In the genomic region with DNA sequence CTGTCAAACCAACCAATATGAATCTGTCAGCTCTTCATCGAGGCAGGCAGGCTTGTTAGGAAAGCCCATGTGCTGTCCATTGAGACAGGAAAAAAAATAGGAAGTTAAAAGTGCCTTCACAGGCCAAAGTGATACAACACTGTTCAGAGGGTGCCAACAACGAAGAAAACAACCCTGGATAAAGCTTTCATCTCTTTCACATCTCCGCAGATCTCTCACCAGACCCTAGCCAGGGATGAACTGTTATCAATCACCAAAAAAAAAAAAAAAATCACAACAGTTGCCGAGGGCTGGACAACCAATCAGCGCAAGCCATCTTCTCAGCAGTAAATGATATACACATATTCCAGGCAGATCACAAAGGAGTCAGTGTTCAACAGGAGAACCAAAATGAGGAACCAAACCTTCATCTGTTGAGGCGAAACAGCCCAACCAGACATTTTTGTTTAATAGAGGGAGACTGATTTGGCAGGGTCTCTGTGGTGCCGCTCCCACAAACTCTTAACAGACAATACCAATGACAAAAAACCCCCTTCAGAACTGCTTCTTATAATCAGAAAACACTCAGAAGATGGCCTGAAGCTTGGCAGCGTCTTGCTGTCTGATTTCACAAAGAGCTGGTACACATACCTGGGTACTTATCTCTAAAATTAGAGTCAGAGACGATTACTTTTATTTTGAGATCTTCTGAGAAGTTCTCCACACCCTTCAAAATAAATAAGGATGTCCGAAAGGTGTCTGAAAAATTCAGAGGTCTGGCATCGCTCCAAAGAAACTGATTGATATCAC, we compare ENCODE assay signal across 8 cellular contexts. TPM values are rescaled to one million over a fixed set of nuclear protein-coding genes. Genes with fewer than 3 reads are reported as not detected.
DNase-seq lines count a peak whose midpoint lies in the region; ATAC-seq and TF ChIP-seq lines count a peak whose summit lies in the region.

No MANE protein-coding gene starts in this region.

- H3K36me3 Mint-ChIP-seq in Caco-2 (ENCODE audit: insufficient read depth, unreplicated experiment): peaks cover 8% of the 10 kb centered on the region
- H3K36me3 Mint-ChIP-seq in naive thymus-derived CD4-positive, alpha-beta T cell: peaks cover 0 to 39% (median 6%) of the 10 kb centered on the region in 5 donors

- H3K4me3 ChIP-seq in Caco-2 (ENCODE audit: low read depth, low read length) (no peak overlapping the region), LNCaP clone FGC (ENCODE audit: low read depth, low read length) (peak overlapping the region; percentile 79), body of pancreas (no peak overlapping the region), tibial artery (peak overlapping the region in 1 of 2 donors; percentile 84)
- H3K4me3 ChIP-seq in naive thymus-derived CD4-positive, alpha-beta T cell (ENCODE audit: low read length): peak overlapping the region; percentile 67

- H3K27me3 ChIP-seq in Caco-2 (replicated peaks; ENCODE audit: control insufficient read depth, insufficient read depth, low read length): no peaks in the 10 kb centered on the region
- no peaks in the 10 kb centered on the region for H3K27me3 ChIP-seq in body of pancreas
- no peaks in the 10 kb centered on the region for H3K27me3 ChIP-seq in naive thymus-derived CD4-positive, alpha-beta T cell (ENCODE audit: control insufficient read depth in 2 of 2, insufficient read depth in 2 of 2, low read length in 2 of 2)
- no peaks in the 10 kb centered on the region for H3K27me3 ChIP-seq in tibial artery

- intact Hi-C loops in Caco-2 (cut with micrococcal nuclease; ENCODE audit: unreplicated experiment): no loop called here
- intact Hi-C loops in body of pancreas (cut with DNase I): no loop called here
- intact Hi-C loops in naive thymus-derived CD4-positive, alpha-beta T cell (cut with micrococcal nuclease): loop anchor here (5.0 to 10.0 kb wide), 7 partner anchors 53 to 1100 kb away; a partner anchor contains a TSS
- intact Hi-C loops in tibial artery (cut with DNase I; ENCODE audit: low total_unique reads): no loop called here

- H3K9me3 ChIP-seq in Caco-2 (no peaks in the 10 kb centered on the region), body of pancreas (no peaks in the 10 kb centered on the region), tibial artery (no peaks in the 10 kb centered on the region)
- H3K9me3 ChIP-seq in naive thymus-derived CD4-positive, alpha-beta T cell (ENCODE audit: control insufficient read depth in 2 of 3, low read length in 3 of 3): no peaks in the 10 kb centered on the region

- no peaks in the 10 kb centered on the region for H3K27me3 Mint-ChIP-seq in Caco-2 (ENCODE audit: insufficient read depth, unreplicated experiment)
- peaks cover 0 to 4% (median 0%) of the 10 kb centered on the region in 5 donors for H3K27me3 Mint-ChIP-seq in naive thymus-derived CD4-positive, alpha-beta T cell

- H3K27ac ChIP-seq in body of pancreas (peak overlapping the region; percentile 33 to 97 (median 96)), tibial artery (no peak overlapping the region)
- H3K27ac ChIP-seq in naive thymus-derived CD4-positive, alpha-beta T cell (ENCODE audit: low read depth, low read length): peak overlapping the region; percentile 93

- POLR2A ChIA-PET in Caco-2 (lab: Charles Lee): no interaction called here
- POLR2A ChIA-PET in naive thymus-derived CD4-positive, alpha-beta T cell (lab: Charles Lee): interaction anchor here (0.5 to 5.1 kb wide), 16 partner anchors 11 to 166 kb away, joined by 3 to 44 read pairs (median 8); a partner anchor contains a TSS

- DNase-seq in Caco-2 (no peak), LNCaP clone FGC (ENCODE audit: low read depth) (no peak), body of pancreas (no peak), tibial artery (no peak), DMS114 treated with DMSO at 0.1 percent for 48 hours (lab: John Stamatoyannopoulos, UW; ENCODE audit: unreplicated experiment) (no peak)
- peak in 1 of 9 donors; percentile 16 for DNase-seq in naive thymus-derived CD4-positive, alpha-beta T cell
- no peak for DNase-seq in activated CD4-positive, CD25-positive, alpha-beta regulatory T cell treated with anti-CD3 and anti-CD28 coated beads, Interleukin-2, amount 50 U/mL, for 72 hours

- H3K27ac Mint-ChIP-seq in Caco-2 (ENCODE audit: unreplicated experiment): peak overlapping the region; percentile 96
- H3K27ac Mint-ChIP-seq in naive thymus-derived CD4-positive, alpha-beta T cell: peak overlapping the region; percentile 87 to 99 (median 94)

- H3K4me1 ChIP-seq in Caco-2 (peaks cover 39% of the 10 kb centered on the region), body of pancreas (peaks cover 64% of the 10 kb centered on the region), tibial artery (peaks cover 0 to 72% (median 59%) of the 10 kb centered on the region in 4 donors)
- H3K4me1 ChIP-seq in naive thymus-derived CD4-positive, alpha-beta T cell (ENCODE audit: control insufficient read depth in 2 of 2, insufficient read depth in 2 of 2, low read length in 2 of 2): peaks cover 53 to 59% of the 10 kb centered on the region in 2 donors

- TF ChIP-seq CTCF in Caco-2 (IDR thresholded peaks at IDR 0.05; ENCODE audit: insufficient read depth in 1 of 2, low read depth in 1 of 2, low read length in 1 of 2, severe bottlenecking in 1 of 2, unreplicated experiment in 1 of 2): no peak
- no peak for TF ChIP-seq CTCF in LNCaP clone FGC (IDR thresholded peaks at IDR 0.05; ENCODE audit: control insufficient read depth, extremely low read depth, insufficient read depth)
- TF ChIP-seq CTCF in body of pancreas (IDR thresholded peaks at IDR 0.05): no peak
- no peak for TF ChIP-seq CTCF in tibial artery (IDR thresholded peaks at IDR 0.05)

- H3K4me3 Mint-ChIP-seq in Caco-2 (ENCODE audit: unreplicated experiment): peak overlapping the region; percentile 89
- peak overlapping the region; percentile 81 to 97 (median 88) for H3K4me3 Mint-ChIP-seq in naive thymus-derived CD4-positive, alpha-beta T cell

- CTCF ChIA-PET in Caco-2 (lab: Charles Lee): interaction anchor here (1.4 to 2.6 kb wide), 2 partner anchors 70 to 180 kb away, joined by 5 to 14 read pairs; a partner anchor contains a TSS
- CTCF ChIA-PET in naive thymus-derived CD4-positive, alpha-beta T cell (lab: Charles Lee): interaction anchor here (1.0 to 8.4 kb wide), 3 partner anchors 37 to 95 kb away, joined by 3 to 74 read pairs (median 13); no protein-coding TSS in a partner anchor

- H3K36me3 ChIP-seq in Caco-2 (ENCODE audit: control insufficient read depth, insufficient read depth, low read length): no peaks in the 10 kb centered on the region
- H3K36me3 ChIP-seq in body of pancreas (replicated peaks in 1 of 2; ENCODE audit: insufficient read depth in 1 of 2, low read depth in 2 of 2): no peaks in the 10 kb centered on the region
- peaks cover 0 to 10% (median 0%) of the 10 kb centered on the region in 3 experiments for H3K36me3 ChIP-seq in naive thymus-derived CD4-positive, alpha-beta T cell (ENCODE audit: control insufficient read depth in 2 of 3, insufficient read depth in 3 of 3, low read length in 3 of 3)
- no peaks in the 10 kb centered on the region for H3K36me3 ChIP-seq in tibial artery

- WGBS in body of pancreas, 2 donors: 23 to 32% methylated on average over 11 of the region's 11 CpGs

- ATAC-seq in body of pancreas (no peak), GM18517 (IDR thresholded peaks at IDR 0.05; ENCODE audit: unreplicated experiment) (no peak)
- ATAC-seq in naive thymus-derived CD4-positive, alpha-beta T cell: no peak

- H3K9me3 Mint-ChIP-seq in Caco-2 (ENCODE audit: unreplicated experiment): no peaks in the 10 kb centered on the region
- peaks cover 0 to 4% (median 0%) of the 10 kb centered on the region in 11 donors for H3K9me3 Mint-ChIP-seq in naive thymus-derived CD4-positive, alpha-beta T cell

- peak in 2 of 3 donors; percentile 9 to 51 for TF ChIP-seq POLR2A in body of pancreas (IDR thresholded peaks at IDR 0.05)

- BruUV-seq in Caco-2 (replicated peaks; lab: Mats Ljungman, UMichigan): no TSS peak

- H3K4me1 Mint-ChIP-seq in Caco-2 (ENCODE audit: low read depth, unreplicated experiment): peaks cover 31% of the 10 kb centered on the region
- peaks cover 64 to 88% (median 80%) of the 10 kb centered on the region in 7 donors for H3K4me1 Mint-ChIP-seq in naive thymus-derived CD4-positive, alpha-beta T cell

RNA-seq across cellular contexts. Expression of a gene that starts 1.9 kb away (rescaled TPM):
- total RNA-seq in Caco-2 (2022) (10.0 and 11.7 TPM in 2 replicates), body of pancreas (1 to 10 TPM; 6.5 to 9.9 TPM)
- total RNA-seq in naive thymus-derived CD4-positive, alpha-beta T cell: 10 to 100 TPM; 31.3 to 39.8 (median 34.1) TPM
- polyA plus RNA-seq in naive thymus-derived CD4-positive, alpha-beta T cell: 10 to 100 TPM in 1 of 2 donors, 1 to 10 TPM in 1; 2.4 to 10.6 TPM

RNA-seq across cellular contexts. Expression of a gene that starts 53.1 kb away (rescaled TPM):
- total RNA-seq in Caco-2 (2022) (not detected in 2 replicates), body of pancreas (1 to 10 TPM in 1 of 2 donors, not detected in 1; 1.0 TPM)
- total RNA-seq in naive thymus-derived CD4-positive, alpha-beta T cell: 1 to 10 TPM in 1 of 5 experiments, under 1 TPM in 3, not detected in 1; 0.12 to 1.1 (median 0.58) TPM
- polyA plus RNA-seq in naive thymus-derived CD4-positive, alpha-beta T cell: under 1 TPM; 0.31 to 0.59 TPM

Comparison
In these comparisons a context has a peak if more than half of its experiments do, and no peak if none do; other contexts are left out.
1. H3K4me3 ChIP-seq: peak in LNCaP clone FGC (single experiment) and naive thymus-derived CD4-positive, alpha-beta T cell (single experiment); none in Caco-2 (single experiment) and body of pancreas (0 of 2).
2. H3K27ac ChIP-seq: peak in body of pancreas (4 of 4) and naive thymus-derived CD4-positive, alpha-beta T cell (single experiment); none in tibial artery (0 of 2).
3. intact Hi-C loops: an anchor here in naive thymus-derived CD4-positive, alpha-beta T cell (5.0 to 10.0 kb wide); none called in Caco-2, body of pancreas and tibial artery.